ENCODE assay signal across 12 cellular contexts in genomic region chr5:20536339-20536738, GRCh38.
"Had no signal": no experiment of that assay in that cellular context is flagged by ENCODE, and none has a peak within 500 bp of the region (broad histone marks: within the 10 kb centered on the region; RNA-seq: fewer than 3 reads in every experiment).

No MANE protein-coding gene starts in this region.

- ATAC-seq: activated CD8-positive, alpha-beta memory T cell treated with anti-CD3 and anti-CD28 coated beads, Interleukin-2, amount 10 ng/mL, durations not matched to agents 7 days and 5 days; activated naive CD8-positive, alpha-beta T cell treated with anti-CD3 and anti-CD28 coated beads, Interleukin-2, amount 50 U/mL, for 24 hours; left lung; stimulated activated effector memory CD8-positive, alpha-beta T cell treated with anti-CD3 and anti-CD28 coated beads, Interleukin-12 subunit alpha, Interleukin-12 subunit beta, amount 100 ng/mL, for 72 hours had no signal

- DNase-seq: activated CD4-positive, alpha-beta T cell treated with anti-CD3 and anti-CD28 coated beads for 1 hour; activated CD4-positive, alpha-beta T cell treated with anti-CD3 and anti-CD28 coated beads, Interleukin-2, amount 50 U/mL, for 48 hours; activated CD8-positive, alpha-beta memory T cell treated with anti-CD3 and anti-CD28 coated beads, Interleukin-2, amount 10 ng/mL, durations not matched to agents 7 days and 5 days; activated naive CD4-positive, alpha-beta T cell treated with anti-CD3 and anti-CD28 coated beads for 36 hours; activated naive CD8-positive, alpha-beta T cell treated with anti-CD3 and anti-CD28 coated beads, Interleukin-2, amount 50 U/mL, for 24 hours; activated T-cell treated with anti-CD3 and anti-CD28 coated beads, Interleukin-2, amount 50 U/mL, for 1 hour; cerebellar nuclear complex; effector CD8-positive, alpha-beta T cell; esophagus squamous epithelium; left lung; mammary epithelial cell had no signal
